In genomic region chr6:155143610-155144106, GRCh38 we compare ENCODE assay signal across 9 cellular contexts.
A peak's percentile ranks its signal among the peaks of the same experiment; 100 is the strongest.
DNase-seq lines count a peak whose midpoint lies in the region; ATAC-seq and TF ChIP-seq lines count a peak whose summit lies in the region.
"Had no signal": no experiment of that assay in that cellular context is flagged by ENCODE, and none has a peak within 500 bp of the region (broad histone marks: within the 10 kb centered on the region; RNA-seq: fewer than 3 reads in every experiment).

No MANE protein-coding gene starts in this region.

- peak overlapping the region; percentile 67 for H3K4me3 Mint-ChIP-seq in activated CD8-positive, alpha-beta memory T cell treated with anti-CD3 and anti-CD28 coated beads, Interleukin-2, amount 10 ng/mL, durations not matched to agents 7 days and 5 days
- peak overlapping the region; percentile 75 for H3K4me3 Mint-ChIP-seq in activated CD8-positive, alpha-beta T cell treated with anti-CD3 and anti-CD28 coated beads, Interleukin-2, amount 10 ng/mL, durations not matched to agents 7 days and 5 days
- H3K4me3 Mint-ChIP-seq in stimulated activated naive B cell treated with anti-CD40 and anti-IgM and Interleukin-4, amounts not matched to agents 10 μg/mL and 1 μg/mL and 100 μg/mL, for 72 hours = peak overlapping the region in 1 of 2 donors; percentile 17

- H3K4me3 ChIP-seq in iPS-18a (ENCODE audit: low read length) = peak overlapping the region; percentile 0
- peak overlapping the region in 1 of 3 donors; percentile 2 for H3K4me3 ChIP-seq in thyroid gland (replicated peaks in 1 of 3)

- TF ChIP-seq CTCF in thyroid gland (IDR thresholded peaks at IDR 0.05) = no peak

- H3K4me1 Mint-ChIP-seq in activated CD8-positive, alpha-beta memory T cell treated with anti-CD3 and anti-CD28 coated beads, Interleukin-2, amount 10 ng/mL, durations not matched to agents 7 days and 5 days = peaks cover 39% of the 10 kb centered on the region
- H3K4me1 Mint-ChIP-seq in activated CD8-positive, alpha-beta T cell treated with anti-CD3 and anti-CD28 coated beads, Interleukin-2, amount 10 ng/mL, durations not matched to agents 7 days and 5 days (ENCODE audit: low read depth) = peaks cover 37% of the 10 kb centered on the region
- peaks cover 8 to 11% of the 10 kb centered on the region in 2 donors for H3K4me1 Mint-ChIP-seq in stimulated activated naive B cell treated with anti-CD40 and anti-IgM and Interleukin-4, amounts not matched to agents 10 μg/mL and 1 μg/mL and 100 μg/mL, for 72 hours

- DNase-seq in activated CD8-positive, alpha-beta memory T cell treated with anti-CD3 and anti-CD28 coated beads, Interleukin-2, amount 10 ng/mL, durations not matched to agents 7 days and 5 days = no peak
- no peak for DNase-seq in activated CD8-positive, alpha-beta memory T cell treated with anti-CD3 and anti-CD28 coated beads for 24 hours
- no peak for DNase-seq in activated CD8-positive, alpha-beta T cell treated with anti-CD3 and anti-CD28 coated beads, Interleukin-2, amount 10 ng/mL, durations not matched to agents 7 days and 5 days
- no peak for DNase-seq in thyroid gland
- DNase-seq in NK-92 (lab: John Stamatoyannopoulos, UW; ENCODE audit: unreplicated experiment) = no peak
- no peak for DNase-seq in iPS-NIHi11 (ENCODE audit: low spot score)
- no peak for DNase-seq in stimulated activated naive B cell treated with anti-CD40 and anti-IgM and Interleukin-4, amounts not matched to agents 10 μg/mL and 1 μg/mL and 100 μg/mL, for 72 hours
- DNase-seq: NCI-H146 had no signal

- H3K4me1 ChIP-seq in iPS-18a (ENCODE audit: control insufficient read depth, low read depth, low read length) (peaks cover 40% of the 10 kb centered on the region), thyroid gland (peaks cover 10 to 20% of the 10 kb centered on the region in 2 donors)

- TF ChIP-seq POLR2A in thyroid gland (IDR thresholded peaks at IDR 0.05) = no peak

- H3K27me3 ChIP-seq in iPS-18a (ENCODE audit: control insufficient read depth, insufficient read depth, low read length) (no peaks in the 10 kb centered on the region), thyroid gland (no peaks in the 10 kb centered on the region)

- peak overlapping the region; percentile 98 for H3K27ac Mint-ChIP-seq in activated CD8-positive, alpha-beta memory T cell treated with anti-CD3 and anti-CD28 coated beads, Interleukin-2, amount 10 ng/mL, durations not matched to agents 7 days and 5 days
- H3K27ac Mint-ChIP-seq in activated CD8-positive, alpha-beta T cell treated with anti-CD3 and anti-CD28 coated beads, Interleukin-2, amount 10 ng/mL, durations not matched to agents 7 days and 5 days = peak overlapping the region; percentile 98
- no peak overlapping the region for H3K27ac Mint-ChIP-seq in stimulated activated naive B cell treated with anti-CD40 and anti-IgM and Interleukin-4, amounts not matched to agents 10 μg/mL and 1 μg/mL and 100 μg/mL, for 72 hours

- H3K9me3 Mint-ChIP-seq in activated CD8-positive, alpha-beta memory T cell treated with anti-CD3 and anti-CD28 coated beads, Interleukin-2, amount 10 ng/mL, durations not matched to agents 7 days and 5 days (ENCODE audit: low read depth) = no peaks in the 10 kb centered on the region
- H3K9me3 Mint-ChIP-seq in activated CD8-positive, alpha-beta T cell treated with anti-CD3 and anti-CD28 coated beads, Interleukin-2, amount 10 ng/mL, durations not matched to agents 7 days and 5 days (ENCODE audit: insufficient read depth) = peaks cover 4% of the 10 kb centered on the region
- H3K9me3 Mint-ChIP-seq in stimulated activated naive B cell treated with anti-CD40 and anti-IgM and Interleukin-4, amounts not matched to agents 10 μg/mL and 1 μg/mL and 100 μg/mL, for 72 hours = peaks cover 0 to 2% of the 10 kb centered on the region in 2 donors

- H3K36me3 ChIP-seq in iPS-18a (ENCODE audit: control insufficient read depth, low read depth, low read length) (peaks cover 3% of the 10 kb centered on the region), thyroid gland (no peaks in the 10 kb centered on the region)

- ATAC-seq in activated CD8-positive, alpha-beta memory T cell treated with anti-CD3 and anti-CD28 coated beads, Interleukin-2, amount 10 ng/mL, durations not matched to agents 7 days and 5 days = no peak
- ATAC-seq in activated CD8-positive, alpha-beta T cell treated with anti-CD3 and anti-CD28 coated beads, Interleukin-2, amount 10 ng/mL, durations not matched to agents 7 days and 5 days = peak; percentile 9
- no peak for ATAC-seq in stimulated activated naive B cell treated with anti-CD40 and anti-IgM and Interleukin-4, amounts not matched to agents 10 μg/mL and 1 μg/mL and 100 μg/mL, for 72 hours (replicated peaks)

- H3K9ac ChIP-seq in iPS-18a (ENCODE audit: low read length) = peak overlapping the region; percentile 41

- H3K9me3 ChIP-seq in iPS-18a (ENCODE audit: control insufficient read depth, low read depth, low read length) = no peaks in the 10 kb centered on the region
- no peaks in the 10 kb centered on the region for H3K9me3 ChIP-seq in thyroid gland

- H3K36me3 Mint-ChIP-seq in activated CD8-positive, alpha-beta memory T cell treated with anti-CD3 and anti-CD28 coated beads, Interleukin-2, amount 10 ng/mL, durations not matched to agents 7 days and 5 days = peaks cover 28% of the 10 kb centered on the region
- H3K36me3 Mint-ChIP-seq in activated CD8-positive, alpha-beta T cell treated with anti-CD3 and anti-CD28 coated beads, Interleukin-2, amount 10 ng/mL, durations not matched to agents 7 days and 5 days (ENCODE audit: low read depth) = peaks cover 8% of the 10 kb centered on the region
- no peaks in the 10 kb centered on the region for H3K36me3 Mint-ChIP-seq in stimulated activated naive B cell treated with anti-CD40 and anti-IgM and Interleukin-4, amounts not matched to agents 10 μg/mL and 1 μg/mL and 100 μg/mL, for 72 hours

- intact Hi-C loops in thyroid gland (cut with DNase I) = no loop called here

- POLR2A ChIA-PET in activated CD8-positive, alpha-beta T cell treated with anti-CD3 and anti-CD28 coated beads, Interleukin-2, amount 10 ng/mL, durations not matched to agents 7 days and 5 days (lab: Charles Lee) = no interaction called here

- 72 to 85% methylated on average over 6 of the region's 6 CpGs for WGBS in thyroid gland, 2 donors

- CTCF ChIA-PET in activated CD8-positive, alpha-beta memory T cell treated with anti-CD3 and anti-CD28 coated beads, Interleukin-2, amount 10 ng/mL, durations not matched to agents 7 days and 5 days (lab: Charles Lee) = no interaction called here
- CTCF ChIA-PET in activated CD8-positive, alpha-beta T cell treated with anti-CD3 and anti-CD28 coated beads, Interleukin-2, amount 10 ng/mL, durations not matched to agents 7 days and 5 days (lab: Charles Lee) = interaction anchor here (0.7 kb wide), 1 partner anchor 216 kb away, joined by 3 read pairs; no protein-coding TSS in a partner anchor

- H3K27ac ChIP-seq in iPS-18a (ENCODE audit: low read length) (peak overlapping the region; percentile 78), thyroid gland (peak overlapping the region in 2 of 3 donors; percentile 32 to 49)

- H3K27me3 Mint-ChIP-seq in activated CD8-positive, alpha-beta memory T cell treated with anti-CD3 and anti-CD28 coated beads, Interleukin-2, amount 10 ng/mL, durations not matched to agents 7 days and 5 days = no peaks in the 10 kb centered on the region
- no peaks in the 10 kb centered on the region for H3K27me3 Mint-ChIP-seq in activated CD8-positive, alpha-beta T cell treated with anti-CD3 and anti-CD28 coated beads, Interleukin-2, amount 10 ng/mL, durations not matched to agents 7 days and 5 days (ENCODE audit: low read depth)
- H3K27me3 Mint-ChIP-seq in stimulated activated naive B cell treated with anti-CD40 and anti-IgM and Interleukin-4, amounts not matched to agents 10 μg/mL and 1 μg/mL and 100 μg/mL, for 72 hours = no peaks in the 10 kb centered on the region
